ENCODE assay signal across 28 cellular contexts in genomic region chr16:9755076-9755475, GRCh38.
"Had no signal": no experiment of that assay in that cellular context is flagged by ENCODE, and none has a peak within 500 bp of the region (broad histone marks: within the 10 kb centered on the region; RNA-seq: fewer than 3 reads in every experiment).

No MANE protein-coding gene starts in this region.

- H3K36me3 Mint-ChIP-seq: activated naive CD8-positive, alpha-beta T cell; natural killer cell; stimulated activated memory B cell treated with anti-CD40 and anti-IgM and Interleukin-4, amounts not matched to agents 10 μg/mL and 1 μg/mL and 100 μg/mL, for 72 hours had no signal

- H3K4me1 ChIP-seq: ascending aorta, heart right ventricle, right lobe of liver, tibial artery had no signal

- H3K4me3 Mint-ChIP-seq: activated naive CD8-positive, alpha-beta T cell; natural killer cell; stimulated activated memory B cell treated with anti-CD40 and anti-IgM and Interleukin-4, amounts not matched to agents 10 μg/mL and 1 μg/mL and 100 μg/mL, for 72 hours; stimulated activated naive CD8-positive, alpha-beta T cell treated with anti-CD3 and anti-CD28 coated beads, Interleukin-15, amount 100 ng/mL, for 72 hours had no signal

- ATAC-seq: left ventricle myocardium superior; natural killer cell; right lobe of liver; stimulated activated memory B cell treated with anti-CD40 and anti-IgM and Interleukin-4, amounts not matched to agents 10 μg/mL and 1 μg/mL and 100 μg/mL, for 72 hours; stimulated activated naive CD8-positive, alpha-beta T cell treated with anti-CD3 and anti-CD28 coated beads, Interleukin-15, amount 100 ng/mL, for 72 hours had no signal

- H3K4me1 Mint-ChIP-seq: natural killer cell; stimulated activated memory B cell treated with anti-CD40 and anti-IgM and Interleukin-4, amounts not matched to agents 10 μg/mL and 1 μg/mL and 100 μg/mL, for 72 hours; stimulated activated naive CD8-positive, alpha-beta T cell treated with anti-CD3 and anti-CD28 coated beads, Interleukin-15, amount 100 ng/mL, for 72 hours had no signal

- H3K27me3 Mint-ChIP-seq: activated naive CD8-positive, alpha-beta T cell; stimulated activated memory B cell treated with anti-CD40 and anti-IgM and Interleukin-4, amounts not matched to agents 10 μg/mL and 1 μg/mL and 100 μg/mL, for 72 hours; stimulated activated naive CD8-positive, alpha-beta T cell treated with anti-CD3 and anti-CD28 coated beads, Interleukin-15, amount 100 ng/mL, for 72 hours had no signal

- FAIRE-seq: endothelial cell of umbilical vein, islet of Langerhans had no signal

- H3K4me3 ChIP-seq: ascending aorta, heart right ventricle, right lobe of liver, skin epidermis, tibial artery had no signal

- H3K9me3 ChIP-seq: ascending aorta, heart right ventricle, right lobe of liver, tibial artery had no signal

- H3K36me3 ChIP-seq: ascending aorta, brain microvascular endothelial cell, heart right ventricle, right lobe of liver, tibial artery had no signal

- DNase-seq: activated CD4-positive, alpha-beta T cell treated with anti-CD3 and anti-CD28 coated beads for 4 hours; activated CD4-positive, alpha-beta T cell treated with anti-CD3 and anti-CD28 coated beads, Interleukin-2, amount 50 U/mL, for 4 hours; activated effector memory CD4-positive, alpha-beta T cell treated with Interleukin-2 at 50 U/mL for 16 hours; activated naive CD4-positive, alpha-beta T cell treated with Interleukin-2 at 50 U/mL for 16 hours; activated T-cell treated with anti-CD3 and anti-CD28 coated beads for 4 hours; brain microvascular endothelial cell; caudate nucleus; cortex of kidney; foreskin melanocyte; heart right ventricle; left ventricle myocardium superior; midbrain; natural killer cell; posterior cingulate gyrus; right lobe of liver; stimulated activated CD4-positive, alpha-beta T cell treated with anti-CD3 and anti-CD28 coated beads, Interleukin-12 subunit alpha, Interleukin-12 subunit beta, amount 100 ng/mL, for 4 hours; stimulated activated CD4-positive, alpha-beta T cell treated with anti-CD3 and anti-CD28 coated beads, Interleukin-4, amount 100 ng/mL, for 4 hours; stimulated activated CD8-positive, alpha-beta memory T cell treated with anti-CD3 and anti-CD28 coated beads, Interleukin-4, amount 100 ng/mL, for 48 hours; stimulated activated naive CD8-positive, alpha-beta T cell treated with anti-CD3 and anti-CD28 coated beads, Interleukin-15, amount 100 ng/mL, for 72 hours; substantia nigra; tibial artery had no signal

- H3K27me3 ChIP-seq: ascending aorta, brain microvascular endothelial cell, heart right ventricle, right lobe of liver, tibial artery had no signal

- H3K27ac ChIP-seq: ascending aorta, brain microvascular endothelial cell, heart right ventricle, right lobe of liver, skin epidermis, tibial artery, VCaP had no signal

- H3K9me3 Mint-ChIP-seq: natural killer cell; stimulated activated memory B cell treated with anti-CD40 and anti-IgM and Interleukin-4, amounts not matched to agents 10 μg/mL and 1 μg/mL and 100 μg/mL, for 72 hours had no signal

- H3K27ac Mint-ChIP-seq: activated naive CD8-positive, alpha-beta T cell; natural killer cell; stimulated activated memory B cell treated with anti-CD40 and anti-IgM and Interleukin-4, amounts not matched to agents 10 μg/mL and 1 μg/mL and 100 μg/mL, for 72 hours; stimulated activated naive CD8-positive, alpha-beta T cell treated with anti-CD3 and anti-CD28 coated beads, Interleukin-15, amount 100 ng/mL, for 72 hours had no signal
